ENCODE assay signal across 10 cellular contexts in genomic region chr17:41338961-41339485, GRCh38. TPM values are rescaled to one million over a fixed set of nuclear protein-coding genes. Genes with fewer than 3 reads are reported as not detected.
DNase-seq lines count a peak whose midpoint lies in the region; ATAC-seq, FAIRE-seq and TF ChIP-seq lines count a peak whose summit lies in the region.
"Had no signal": no experiment of that assay in that cellular context is flagged by ENCODE, and none has a peak within 500 bp of the region (broad histone marks: within the 10 kb centered on the region; RNA-seq: fewer than 3 reads in every experiment).

No MANE protein-coding gene starts in this region.

- in situ Hi-C loops in HepG2 (cut with HindIII; ENCODE audit: extremely low pct_ligation_motif_present, low pct_unique_long_range_greater_than_20kb): no loop called here

- POLR2A ChIA-PET in HepG2 (lab: Yijun Ruan, JAX) (no interaction called here), GM10248 (lab: Yijun Ruan, JAX) (no interaction called here)

- TF ChIP-seq EP300 in HepG2 (IDR thresholded peaks at IDR 0.05; ENCODE audit: low read depth in 2 of 2, low read length in 2 of 2) (no peak), HepG2 (CRISPR knock-in tag; IDR thresholded peaks at IDR 0.05; ENCODE audit: borderline replicate concordance) (no peak)

- no peak overlapping the region for H3K4me2 ChIP-seq in HepG2 (ENCODE audit: low read depth, low read length)

- H3K27me3 ChIP-seq in HepG2 (ENCODE audit: control insufficient read depth in 1 of 2, insufficient read depth in 2 of 2, low read length in 2 of 2) (no peaks in the 10 kb centered on the region; a peak in 2 of 5 replicates), right lobe of liver (no peaks in the 10 kb centered on the region), RWPE2 (ENCODE audit: insufficient read depth, poor library complexity, severe bottlenecking) (no peaks in the 10 kb centered on the region), thyroid gland (no peaks in the 10 kb centered on the region), left ventricle myocardium inferior (ENCODE audit: low read depth) (peaks cover 77% of the 10 kb centered on the region)

- H3K79me2 ChIP-seq in HepG2 (ENCODE audit: insufficient read depth, low read length): no peaks in the 10 kb centered on the region

- no peak overlapping the region for H2AFZ ChIP-seq in HepG2 (ENCODE audit: low read length)

- CTCF ChIA-PET in HepG2 (lab: Yijun Ruan, JAX; ENCODE audit: low intra/inter-chr PET ratio, low total read pairs): no interaction called here
- CTCF ChIA-PET in GM10248 (lab: Yijun Ruan, JAX): no interaction called here

- no TSS peak for BruUV-seq in HepG2 (replicated peaks; lab: Mats Ljungman, UMichigan)

- H3K36me3 ChIP-seq in HepG2 (replicated peaks in 1 of 2; ENCODE audit: control insufficient read depth in 1 of 2, insufficient read depth in 2 of 2, low read length in 2 of 2) (no peaks in the 10 kb centered on the region), right lobe of liver (no peaks in the 10 kb centered on the region), RWPE2 (ENCODE audit: low read depth) (no peaks in the 10 kb centered on the region), thyroid gland (no peaks in the 10 kb centered on the region), left ventricle myocardium inferior (no peaks in the 10 kb centered on the region)

- TF ChIP-seq CTCF in HepG2 (CRISPR knock-in tag; IDR thresholded peaks at IDR 0.05) (no peak), right lobe of liver (IDR thresholded peaks at IDR 0.05) (no peak), RWPE2 (IDR thresholded peaks at IDR 0.05; ENCODE audit: poor library complexity, severe bottlenecking) (no peak), thyroid gland (IDR thresholded peaks at IDR 0.05) (no peak), left ventricle myocardium inferior (IDR thresholded peaks at IDR 0.05; ENCODE audit: borderline replicate concordance) (no peak), GM10248 (IDR thresholded peaks at IDR 0.05; ENCODE audit: control extremely low read depth, extremely low read depth, low read depth, missing control alignments) (no peak)

- H3K4me1 ChIP-seq in HepG2 (ENCODE audit: insufficient read depth, low read length) (no peaks in the 10 kb centered on the region), right lobe of liver (no peaks in the 10 kb centered on the region), RWPE2 (ENCODE audit: insufficient read depth, poor library complexity, severe bottlenecking) (peaks cover 14% of the 10 kb centered on the region), thyroid gland (no peaks in the 10 kb centered on the region), left ventricle myocardium inferior (no peaks in the 10 kb centered on the region)

- no peak for FAIRE-seq in HepG2 (lab: Jason Lieb, UNC)
- FAIRE-seq: K562 had no signal

- ATAC-seq in HepG2 (no peak), right lobe of liver (no peak), RWPE2 (ENCODE audit: low read depth) (peak; percentile 10; the same call in 1 of the 3 replicates), esophagus mucosa (peak; percentile 75)
- ATAC-seq: K562 had no signal

- WGBS in HepG2 (ENCODE audit: low lambda C conversion rate): 20% methylated on average over 5 of the region's 5 CpGs
- 42% methylated on average over 5 of the region's 5 CpGs for WGBS in right lobe of liver (ENCODE audit: insufficient coverage, low coverage, low lambda C conversion rate, missing lambda C conversion rate)
- 29 to 33% methylated on average over 5 of the region's 5 CpGs for WGBS in thyroid gland, 2 donors

- H3K27ac ChIP-seq in HepG2 (ENCODE audit: extremely low read length, insufficient read depth, low read length) (no peak overlapping the region), right lobe of liver (no peak overlapping the region), RWPE2 (ENCODE audit: poor library complexity, severe bottlenecking) (no peak overlapping the region), thyroid gland (no peak overlapping the region), left ventricle myocardium inferior (replicated peaks) (no peak overlapping the region)

- no peaks in the 10 kb centered on the region for H4K20me1 ChIP-seq in HepG2 (ENCODE audit: insufficient read depth, low read length)

- peaks cover 11% of the 10 kb centered on the region; the same call in 1 of the 2 replicates for H3K9me3 ChIP-seq in HepG2 (ENCODE audit: low read length)
- no peaks in the 10 kb centered on the region for H3K9me3 ChIP-seq in right lobe of liver
- H3K9me3 ChIP-seq in RWPE2 (ENCODE audit: severe bottlenecking): no peaks in the 10 kb centered on the region
- no peaks in the 10 kb centered on the region for H3K9me3 ChIP-seq in thyroid gland
- peaks cover 19% of the 10 kb centered on the region for H3K9me3 ChIP-seq in left ventricle myocardium inferior (replicated peaks)

- no peak for TF ChIP-seq RAD21 in HepG2 (CRISPR knock-in tag; IDR thresholded peaks at IDR 0.05)

- intact Hi-C loops in HepG2 (cut with micrococcal nuclease; ENCODE audit: unreplicated experiment): no loop called here
- intact Hi-C loops in right lobe of liver (cut with DNase I): no loop called here
- intact Hi-C loops in thyroid gland (cut with DNase I): no loop called here
- intact Hi-C loops in left ventricle myocardium inferior (cut with micrococcal nuclease): no loop called here

- no peak for DNase-seq in HepG2 (ENCODE audit: low spot score)
- DNase-seq in right lobe of liver: no peak
- no peak for DNase-seq in RWPE2 (ENCODE audit: low spot score)
- DNase-seq in thyroid gland: peak; percentile 8 to 12
- DNase-seq in left ventricle myocardium inferior: no peak
- no peak for DNase-seq in SKM-1 treated with dmso at 0.1 percent for 144 hours (lab: John Stamatoyannopoulos, UW; ENCODE audit: unreplicated experiment)
- no peak for DNase-seq in GM10248 (ENCODE audit: extremely low spot score)
- DNase-seq: DMS 273 treated with DMSO at 0.1 percent for 48 hours had no signal

- TF ChIP-seq POLR2A in HepG2 (IDR thresholded peaks at IDR 0.05; ENCODE audit: insufficient read depth in 1 of 2, low read depth in 2 of 2, low read length in 2 of 2): no peak
- no peak for TF ChIP-seq POLR2A in right lobe of liver (IDR thresholded peaks at IDR 0.05)
- no peak for TF ChIP-seq POLR2A in thyroid gland (IDR thresholded peaks at IDR 0.05)

- no peak overlapping the region for H3K4me3 ChIP-seq in HepG2 (replicated peaks in 1 of 3; ENCODE audit: insufficient read depth in 1 of 3, low read depth in 2 of 3, low read length in 3 of 3)
- H3K4me3 ChIP-seq in right lobe of liver: no peak overlapping the region
- H3K4me3 ChIP-seq in RWPE2 (ENCODE audit: severe bottlenecking): no peak overlapping the region
- H3K4me3 ChIP-seq in thyroid gland (replicated peaks in 1 of 3): no peak overlapping the region
- H3K4me3 ChIP-seq in left ventricle myocardium inferior: no peak overlapping the region
- H3K4me3 ChIP-seq: K562 had no signal

- no peak overlapping the region for H3K9ac ChIP-seq in HepG2 (ENCODE audit: insufficient read depth, low read depth, low read length)

RNA-seq across cellular contexts. Expression of gene KRT33A, which starts 11.6 kb away (rescaled TPM):
- total RNA-seq in HepG2 (2016; rRNA removed; fragmentation: Illumina TruSeq; extraction: Trizol) (not detected in 2 replicates), right lobe of liver (not detected), esophagus mucosa (0.92 TPM), thyroid gland (not detected), left ventricle myocardium inferior (not detected)
- total RNA-seq in HepG2 (2016; cell fraction: cytosol; rRNA removed; fragmentation: Illumina TruSeq; extraction: Trizol; ENCODE audit: low read depth): not detected in 2 replicates
- total RNA-seq in HepG2 (2016; cell fraction: insoluble cytoplasmic fraction; rRNA removed; fragmentation: Illumina TruSeq; extraction: Trizol): not detected in 2 replicates
- not detected in 2 replicates for total RNA-seq in HepG2 (2016; cell fraction: membrane; rRNA removed; fragmentation: Illumina TruSeq; extraction: Trizol)
- total RNA-seq in HepG2 (2016; cell fraction: nucleus; rRNA removed; fragmentation: Illumina TruSeq; extraction: Trizol): not detected in 2 replicates
- not detected in 2 replicates for polyA plus RNA-seq in HepG2 (2011; rRNA removed)
- polyA plus RNA-seq in HepG2 (2011; cell fraction: cytosol; rRNA removed): 0.04 TPM in 1 of 2 replicates, not detected in the other
- not detected in 2 replicates for polyA plus RNA-seq in HepG2 (2011; cell fraction: nucleus; rRNA removed)
- not detected in 2 replicates for polyA plus RNA-seq in HepG2 (2012)
- not detected in 2 replicates for polyA plus RNA-seq in HepG2 (2016; cell fraction: cytosol; fragmentation: Illumina TruSeq; extraction: Trizol; ENCODE audit: low read depth)
- not detected in 2 replicates for polyA plus RNA-seq in HepG2 (2016; cell fraction: insoluble cytoplasmic fraction; fragmentation: Illumina TruSeq; extraction: Trizol; ENCODE audit: low read depth)
- not detected in 2 replicates for polyA plus RNA-seq in HepG2 (2016; cell fraction: membrane; fragmentation: Illumina TruSeq; extraction: Trizol; ENCODE audit: low read depth)
- not detected in 2 replicates for polyA plus RNA-seq in HepG2 (2016; cell fraction: nucleus; fragmentation: Illumina TruSeq; extraction: Trizol; ENCODE audit: insufficient read depth, low read depth)
- polyA minus RNA-seq in HepG2 (2011; rRNA and poly(A)+ RNA removed; ENCODE audit: low replicate concordance): not detected in 2 replicates
- not detected in 2 replicates for polyA minus RNA-seq in HepG2 (2011; cell fraction: cytosol; rRNA and poly(A)+ RNA removed)
- polyA minus RNA-seq in HepG2 (2011; cell fraction: nucleus; rRNA and poly(A)+ RNA removed): not detected in 2 replicates
- total RNA-seq: K562 had no signal
- polyA plus RNA-seq: K562 had no signal

RNA-seq across cellular contexts. Expression of gene KRTAP17-1, which starts 23.5 kb away (rescaled TPM):
- total RNA-seq in HepG2 (2016; rRNA removed; fragmentation: Illumina TruSeq; extraction: Trizol): not detected in 2 replicates
- total RNA-seq in HepG2 (2016; cell fraction: cytosol; rRNA removed; fragmentation: Illumina TruSeq; extraction: Trizol; ENCODE audit: low read depth): not detected in 2 replicates
- not detected in 2 replicates for total RNA-seq in HepG2 (2016; cell fraction: insoluble cytoplasmic fraction; rRNA removed; fragmentation: Illumina TruSeq; extraction: Trizol)
- total RNA-seq in HepG2 (2016; cell fraction: membrane; rRNA removed; fragmentation: Illumina TruSeq; extraction: Trizol): not detected in 2 replicates
- not detected in 2 replicates for total RNA-seq in HepG2 (2016; cell fraction: nucleus; rRNA removed; fragmentation: Illumina TruSeq; extraction: Trizol)
- not detected in 2 replicates for polyA plus RNA-seq in HepG2 (2011; rRNA removed)
- not detected in 2 replicates for polyA plus RNA-seq in HepG2 (2011; cell fraction: cytosol; rRNA removed)
- polyA plus RNA-seq in HepG2 (2011; cell fraction: nucleus; rRNA removed): not detected in 2 replicates
- polyA plus RNA-seq in HepG2 (2012): not detected in 2 replicates
- not detected in 2 replicates for polyA plus RNA-seq in HepG2 (2016; cell fraction: cytosol; fragmentation: Illumina TruSeq; extraction: Trizol; ENCODE audit: low read depth)
- not detected in 2 replicates for polyA plus RNA-seq in HepG2 (2016; cell fraction: insoluble cytoplasmic fraction; fragmentation: Illumina TruSeq; extraction: Trizol; ENCODE audit: low read depth)
- polyA plus RNA-seq in HepG2 (2016; cell fraction: membrane; fragmentation: Illumina TruSeq; extraction: Trizol; ENCODE audit: low read depth): not detected in 2 replicates
- polyA plus RNA-seq in HepG2 (2016; cell fraction: nucleus; fragmentation: Illumina TruSeq; extraction: Trizol; ENCODE audit: insufficient read depth, low read depth): not detected in 2 replicates
- not detected in 2 replicates for polyA minus RNA-seq in HepG2 (2011; rRNA and poly(A)+ RNA removed; ENCODE audit: low replicate concordance)
- not detected in 2 replicates for polyA minus RNA-seq in HepG2 (2011; cell fraction: cytosol; rRNA and poly(A)+ RNA removed)
- polyA minus RNA-seq in HepG2 (2011; cell fraction: nucleus; rRNA and poly(A)+ RNA removed): not detected in 2 replicates
- total RNA-seq in right lobe of liver: not detected
- not detected for total RNA-seq in esophagus mucosa
- total RNA-seq in thyroid gland: not detected
- not detected for total RNA-seq in left ventricle myocardium inferior
- total RNA-seq: K562 had no signal
- polyA plus RNA-seq: K562 had no signal

RNA-seq across cellular contexts. Expression of gene KRTAP16-1, which starts 29.9 kb away (rescaled TPM):
- not detected in 2 replicates for total RNA-seq in HepG2 (2016; rRNA removed; fragmentation: Illumina TruSeq; extraction: Trizol)
- not detected in 2 replicates for total RNA-seq in HepG2 (2016; cell fraction: cytosol; rRNA removed; fragmentation: Illumina TruSeq; extraction: Trizol; ENCODE audit: low read depth)
- total RNA-seq in HepG2 (2016; cell fraction: insoluble cytoplasmic fraction; rRNA removed; fragmentation: Illumina TruSeq; extraction: Trizol): not detected in 2 replicates
- not detected in 2 replicates for total RNA-seq in HepG2 (2016; cell fraction: membrane; rRNA removed; fragmentation: Illumina TruSeq; extraction: Trizol)
- total RNA-seq in HepG2 (2016; cell fraction: nucleus; rRNA removed; fragmentation: Illumina TruSeq; extraction: Trizol): not detected in 2 replicates
- not detected in 2 replicates for polyA plus RNA-seq in HepG2 (2011; rRNA removed)
- not detected in 2 replicates for polyA plus RNA-seq in HepG2 (2011; cell fraction: cytosol; rRNA removed)
- polyA plus RNA-seq in HepG2 (2011; cell fraction: nucleus; rRNA removed): not detected in 2 replicates
- polyA plus RNA-seq in HepG2 (2012): not detected in 2 replicates
- polyA plus RNA-seq in HepG2 (2016; cell fraction: cytosol; fragmentation: Illumina TruSeq; extraction: Trizol; ENCODE audit: low read depth): not detected in 2 replicates
- not detected in 2 replicates for polyA plus RNA-seq in HepG2 (2016; cell fraction: insoluble cytoplasmic fraction; fragmentation: Illumina TruSeq; extraction: Trizol; ENCODE audit: low read depth)
- not detected in 2 replicates for polyA plus RNA-seq in HepG2 (2016; cell fraction: membrane; fragmentation: Illumina TruSeq; extraction: Trizol; ENCODE audit: low read depth)
- polyA plus RNA-seq in HepG2 (2016; cell fraction: nucleus; fragmentation: Illumina TruSeq; extraction: Trizol; ENCODE audit: insufficient read depth, low read depth): not detected in 2 replicates
- polyA minus RNA-seq in HepG2 (2011; rRNA and poly(A)+ RNA removed; ENCODE audit: low replicate concordance): not detected in 2 replicates
- polyA minus RNA-seq in HepG2 (2011; cell fraction: cytosol; rRNA and poly(A)+ RNA removed): not detected in 2 replicates
- polyA minus RNA-seq in HepG2 (2011; cell fraction: nucleus; rRNA and poly(A)+ RNA removed): not detected in 2 replicates
- not detected for total RNA-seq in right lobe of liver
- not detected for total RNA-seq in esophagus mucosa
- total RNA-seq in thyroid gland: not detected
- not detected for total RNA-seq in left ventricle myocardium inferior
- total RNA-seq: K562 had no signal
- polyA plus RNA-seq: K562 had no signal

RNA-seq across cellular contexts. Expression of gene KRT33B, which starts 30.6 kb away (rescaled TPM):
- total RNA-seq in HepG2 (2016; rRNA removed; fragmentation: Illumina TruSeq; extraction: Trizol) (not detected in 2 replicates), right lobe of liver (not detected), esophagus mucosa (not detected), thyroid gland (not detected), left ventricle myocardium inferior (not detected)
- not detected in 2 replicates for total RNA-seq in HepG2 (2016; cell fraction: cytosol; rRNA removed; fragmentation: Illumina TruSeq; extraction: Trizol; ENCODE audit: low read depth)
- not detected in 2 replicates for total RNA-seq in HepG2 (2016; cell fraction: insoluble cytoplasmic fraction; rRNA removed; fragmentation: Illumina TruSeq; extraction: Trizol)
- not detected in 2 replicates for total RNA-seq in HepG2 (2016; cell fraction: membrane; rRNA removed; fragmentation: Illumina TruSeq; extraction: Trizol)
- not detected in 2 replicates for total RNA-seq in HepG2 (2016; cell fraction: nucleus; rRNA removed; fragmentation: Illumina TruSeq; extraction: Trizol)
- polyA plus RNA-seq in HepG2 (2011; rRNA removed): not detected in 2 replicates
- polyA plus RNA-seq in HepG2 (2011; cell fraction: cytosol; rRNA removed): not detected in 2 replicates
- not detected in 2 replicates for polyA plus RNA-seq in HepG2 (2011; cell fraction: nucleus; rRNA removed)
- polyA plus RNA-seq in HepG2 (2012): not detected in 2 replicates
- polyA plus RNA-seq in HepG2 (2016; cell fraction: cytosol; fragmentation: Illumina TruSeq; extraction: Trizol; ENCODE audit: low read depth): not detected in 2 replicates
- polyA plus RNA-seq in HepG2 (2016; cell fraction: insoluble cytoplasmic fraction; fragmentation: Illumina TruSeq; extraction: Trizol; ENCODE audit: low read depth): not detected in 2 replicates
- not detected in 2 replicates for polyA plus RNA-seq in HepG2 (2016; cell fraction: membrane; fragmentation: Illumina TruSeq; extraction: Trizol; ENCODE audit: low read depth)
- polyA plus RNA-seq in HepG2 (2016; cell fraction: nucleus; fragmentation: Illumina TruSeq; extraction: Trizol; ENCODE audit: insufficient read depth, low read depth): not detected in 2 replicates
- polyA minus RNA-seq in HepG2 (2011; rRNA and poly(A)+ RNA removed; ENCODE audit: low replicate concordance): 0.16 TPM in 1 of 2 replicates, not detected in the other
- polyA minus RNA-seq in HepG2 (2011; cell fraction: cytosol; rRNA and poly(A)+ RNA removed): not detected in 2 replicates
- not detected in 2 replicates for polyA minus RNA-seq in HepG2 (2011; cell fraction: nucleus; rRNA and poly(A)+ RNA removed)
- total RNA-seq: K562 had no signal
- polyA plus RNA-seq: K562 had no signal

RNA-seq across cellular contexts. Expression of gene KRTAP29-1, which starts 36.4 kb away (rescaled TPM):
- total RNA-seq in HepG2 (2016; rRNA removed; fragmentation: Illumina TruSeq; extraction: Trizol) (not detected in 2 replicates), right lobe of liver (not detected), esophagus mucosa (not detected), thyroid gland (not detected), left ventricle myocardium inferior (not detected)
- not detected in 2 replicates for total RNA-seq in HepG2 (2016; cell fraction: cytosol; rRNA removed; fragmentation: Illumina TruSeq; extraction: Trizol; ENCODE audit: low read depth)
- total RNA-seq in HepG2 (2016; cell fraction: insoluble cytoplasmic fraction; rRNA removed; fragmentation: Illumina TruSeq; extraction: Trizol): not detected in 2 replicates
- not detected in 2 replicates for total RNA-seq in HepG2 (2016; cell fraction: membrane; rRNA removed; fragmentation: Illumina TruSeq; extraction: Trizol)
- not detected in 2 replicates for total RNA-seq in HepG2 (2016; cell fraction: nucleus; rRNA removed; fragmentation: Illumina TruSeq; extraction: Trizol)
- polyA plus RNA-seq in HepG2 (2011; rRNA removed): not detected in 2 replicates
- polyA plus RNA-seq in HepG2 (2011; cell fraction: cytosol; rRNA removed): not detected in 2 replicates
- polyA plus RNA-seq in HepG2 (2011; cell fraction: nucleus; rRNA removed): not detected in 2 replicates
- not detected in 2 replicates for polyA plus RNA-seq in HepG2 (2012)
- polyA plus RNA-seq in HepG2 (2016; cell fraction: cytosol; fragmentation: Illumina TruSeq; extraction: Trizol; ENCODE audit: low read depth): not detected in 2 replicates
- polyA plus RNA-seq in HepG2 (2016; cell fraction: insoluble cytoplasmic fraction; fragmentation: Illumina TruSeq; extraction: Trizol; ENCODE audit: low read depth): not detected in 2 replicates
- not detected in 2 replicates for polyA plus RNA-seq in HepG2 (2016; cell fraction: membrane; fragmentation: Illumina TruSeq; extraction: Trizol; ENCODE audit: low read depth)
- not detected in 2 replicates for polyA plus RNA-seq in HepG2 (2016; cell fraction: nucleus; fragmentation: Illumina TruSeq; extraction: Trizol; ENCODE audit: insufficient read depth, low read depth)
- 0.62 TPM in 1 of 2 replicates, not detected in the other for polyA minus RNA-seq in HepG2 (2011; rRNA and poly(A)+ RNA removed; ENCODE audit: low replicate concordance)
- not detected in 2 replicates for polyA minus RNA-seq in HepG2 (2011; cell fraction: cytosol; rRNA and poly(A)+ RNA removed)
- not detected in 2 replicates for polyA minus RNA-seq in HepG2 (2011; cell fraction: nucleus; rRNA and poly(A)+ RNA removed)
- total RNA-seq: K562 had no signal
- polyA plus RNA-seq: K562 had no signal

Comparison
In these comparisons a context has a peak if more than half of its experiments do, and no peak if none do; other contexts are left out.
1. ATAC-seq: peak in RWPE2 (single experiment) and esophagus mucosa (single experiment); none in HepG2 (single experiment) and right lobe of liver (0 of 4).
2. DNase-seq: peak in thyroid gland (2 of 2); none in HepG2 (single experiment), right lobe of liver (0 of 3), RWPE2 (single experiment), left ventricle myocardium inferior (single experiment), SKM-1 treated with dmso at 0.1 percent for 144 hours (single experiment) and GM10248 (single experiment).